8 cellular contexts compared by ENCODE assay signal in the genomic region with DNA sequence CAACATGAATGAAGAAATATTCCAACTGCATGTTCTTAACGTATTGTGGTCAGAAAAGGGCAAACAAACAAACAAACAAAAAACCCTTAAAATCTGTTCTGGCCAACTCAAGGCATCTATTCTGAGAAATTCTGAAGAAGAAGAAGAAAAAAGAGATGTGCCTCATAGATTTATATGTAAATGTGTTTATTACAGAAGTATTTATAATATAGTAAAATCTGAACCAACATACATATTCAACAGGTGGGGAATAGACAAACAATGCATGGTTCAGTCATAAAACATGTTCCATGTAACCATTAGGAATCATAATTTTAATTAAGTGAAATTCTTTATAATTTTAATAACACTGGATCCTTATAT. TPM values are rescaled to one million over a fixed set of nuclear protein-coding genes. Genes with fewer than 3 reads are reported as not detected.
DNase-seq lines count a peak whose midpoint lies in the region; ATAC-seq and TF ChIP-seq lines count a peak whose summit lies in the region.

No MANE protein-coding gene starts in this region.

- ATAC-seq in GM21381 (IDR thresholded peaks at IDR 0.05; ENCODE audit: unreplicated experiment) (no peak), HG03520 (IDR thresholded peaks at IDR 0.05; ENCODE audit: unreplicated experiment) (no peak), GM19395 (IDR thresholded peaks at IDR 0.05; ENCODE audit: unreplicated experiment) (no peak)

- DNase-seq in right atrium auricular region (ENCODE audit: low spot score) (no peak), cardiac septum (ENCODE audit: low spot score) (no peak), colonic mucosa (no peak), NCI-H1694 treated with DMSO at 0.1 percent for 48 hours (lab: John Stamatoyannopoulos, UW) (no peak)

- peak overlapping the region; percentile 57 to 63 for H3K4me3 ChIP-seq in right atrium auricular region
- peak overlapping the region; percentile 50 for H3K4me3 ChIP-seq in colonic mucosa
- peak overlapping the region; percentile 98 for H3K4me3 ChIP-seq in mucosa of stomach (ENCODE audit: low read length)

- no peak for TF ChIP-seq CTCF in right atrium auricular region (IDR thresholded peaks at IDR 0.05)
- no peak for TF ChIP-seq CTCF in colonic mucosa (IDR thresholded peaks at IDR 0.05)

- H3K27me3 ChIP-seq in right atrium auricular region (no peaks in the 10 kb centered on the region), colonic mucosa (no peaks in the 10 kb centered on the region), mucosa of stomach (ENCODE audit: control insufficient read depth, insufficient read depth, low read length) (no peaks in the 10 kb centered on the region)

- H3K9ac ChIP-seq in colonic mucosa (ENCODE audit: low read depth in 2 of 2, low read length in 2 of 2) (peak overlapping the region; percentile 89 to 98), mucosa of stomach (ENCODE audit: low read length) (peak overlapping the region; percentile 95)

- H3K36me3 ChIP-seq in right atrium auricular region: no peaks in the 10 kb centered on the region
- H3K36me3 ChIP-seq in colonic mucosa: no peaks in the 10 kb centered on the region
- no peaks in the 10 kb centered on the region for H3K36me3 ChIP-seq in mucosa of stomach (ENCODE audit: control insufficient read depth, insufficient read depth, low read length)

- no peaks in the 10 kb centered on the region for H3K9me3 ChIP-seq in right atrium auricular region
- no peaks in the 10 kb centered on the region for H3K9me3 ChIP-seq in colonic mucosa
- no peaks in the 10 kb centered on the region for H3K9me3 ChIP-seq in mucosa of stomach (ENCODE audit: control insufficient read depth, low read length)

- H3K4me1 ChIP-seq in right atrium auricular region (peaks cover 0 to 7% of the 10 kb centered on the region in 2 donors), colonic mucosa (peaks cover 3% of the 10 kb centered on the region), mucosa of stomach (ENCODE audit: control insufficient read depth, insufficient read depth, low read length) (peaks cover 12% of the 10 kb centered on the region)

- H3K27ac ChIP-seq in right atrium auricular region (peak overlapping the region; percentile 83 to 86), colonic mucosa (peak overlapping the region; percentile 94)

- intact Hi-C loops in cardiac septum (cut with DNase I) (no loop called here), colonic mucosa (cut with DNase I) (no loop called here)

RNA-seq across cellular contexts. Expression of gene BTN3A2, which starts 0.6 kb away (rescaled TPM):
- total RNA-seq in right atrium auricular region: 10 to 100 TPM in 1 of 2 donors, 1 to 10 TPM in 1; 6.5 to 12.9 TPM
- total RNA-seq in cardiac septum: 9.2 TPM
- 10 to 100 TPM; 41.7 to 53.3 TPM for total RNA-seq in colonic mucosa

RNA-seq across cellular contexts. Expression of gene BTN2A2, which starts 17.3 kb away (rescaled TPM):
- 1 to 10 TPM; 2.6 to 4.4 TPM for total RNA-seq in right atrium auricular region
- total RNA-seq in cardiac septum: 2.8 TPM
- total RNA-seq in colonic mucosa: 1 to 10 TPM; 4.1 to 8.7 TPM

RNA-seq across cellular contexts. Expression of gene BTN3A1, which starts 36.5 kb away (rescaled TPM):
- 1 to 10 TPM; 3.6 to 6.6 TPM for total RNA-seq in right atrium auricular region
- 7.4 TPM for total RNA-seq in cardiac septum
- 10 to 100 TPM; 24.1 to 29.4 TPM for total RNA-seq in colonic mucosa
